ENCODE assay signal across 23 cellular contexts in genomic region chr17:11372692-11373091, GRCh38.
"Had no signal": no experiment of that assay in that cellular context is flagged by ENCODE, and none has a peak within 500 bp of the region (broad histone marks: within the 10 kb centered on the region; RNA-seq: fewer than 3 reads in every experiment).

No MANE protein-coding gene starts in this region.

- H3K36me3 ChIP-seq: colonic mucosa, heart left ventricle, left ventricle myocardium inferior, lower lobe of right lung, prostate gland, right lobe of liver, suprapubic skin, thyroid gland, upper lobe of left lung, uterus had no signal

- H3K27ac Mint-ChIP-seq: naive B cell; nephron; stimulated activated effector memory CD8-positive, alpha-beta T cell treated with anti-CD3 and anti-CD28 coated beads, Interleukin-12 subunit alpha, Interleukin-12 subunit beta, amount 100 ng/mL, for 72 hours had no signal

- H3K27me3 ChIP-seq: colonic mucosa, right lobe of liver, suprapubic skin, thyroid gland, upper lobe of left lung, uterus had no signal

- H3K27me3 Mint-ChIP-seq: naive B cell had no signal

- ATAC-seq: heart left ventricle; lower lobe of right lung; right lobe of liver; stimulated activated effector memory CD8-positive, alpha-beta T cell treated with anti-CD3 and anti-CD28 coated beads, Interleukin-12 subunit alpha, Interleukin-12 subunit beta, amount 100 ng/mL, for 72 hours; stimulated activated naive CD8-positive, alpha-beta T cell treated with anti-CD3 and anti-CD28 coated beads, Interleukin-15, Interleukin-2, amounts not matched to agents 100 U/mL and 50 U/mL, for 24 hours had no signal

- H3K4me3 ChIP-seq: colonic mucosa, heart left ventricle, left ventricle myocardium inferior, lower lobe of right lung, prostate gland, right lobe of liver, suprapubic skin, thyroid gland, upper lobe of left lung, uterus had no signal

- H2AFZ ChIP-seq: parathyroid adenoma had no signal

- H3K4me3 Mint-ChIP-seq: naive B cell; nephron; stimulated activated effector memory CD8-positive, alpha-beta T cell treated with anti-CD3 and anti-CD28 coated beads, Interleukin-12 subunit alpha, Interleukin-12 subunit beta, amount 100 ng/mL, for 72 hours had no signal

- DNase-seq: colonic mucosa; dermis blood vessel endothelial cell; erythroblast; foreskin melanocyte; heart left ventricle; islet precursor cell; left ventricle myocardium inferior; lower lobe of right lung; mesenchymal stem cell; midbrain; naive B cell; right lobe of liver; stimulated activated CD4-positive, alpha-beta T cell treated with anti-CD3 and anti-CD28 coated beads, Interleukin-4, amount 100 ng/mL, for 1 hour; stimulated activated CD8-positive, alpha-beta memory T cell treated with anti-CD3 and anti-CD28 coated beads, Interleukin-4, amount 100 ng/mL, for 48 hours; stimulated activated naive CD8-positive, alpha-beta T cell treated with anti-CD3 and anti-CD28 coated beads, Interleukin-15, Interleukin-2, amounts not matched to agents 100 U/mL and 50 U/mL, for 24 hours; thyroid gland; upper lobe of left lung; uterus had no signal

- H3K9me3 Mint-ChIP-seq: nephron had no signal

- H3K9me3 ChIP-seq: colonic mucosa, lower lobe of right lung, prostate gland, right lobe of liver, suprapubic skin, thyroid gland, upper lobe of left lung, uterus had no signal

- H3K27ac ChIP-seq: colonic mucosa, heart left ventricle, left ventricle myocardium inferior, lower lobe of right lung, parathyroid adenoma, prostate gland, right lobe of liver, suprapubic skin, thyroid gland, upper lobe of left lung, uterus had no signal

- H3K4me1 Mint-ChIP-seq: naive B cell; stimulated activated effector memory CD8-positive, alpha-beta T cell treated with anti-CD3 and anti-CD28 coated beads, Interleukin-12 subunit alpha, Interleukin-12 subunit beta, amount 100 ng/mL, for 72 hours had no signal

- H3K36me3 Mint-ChIP-seq: naive B cell; stimulated activated effector memory CD8-positive, alpha-beta T cell treated with anti-CD3 and anti-CD28 coated beads, Interleukin-12 subunit alpha, Interleukin-12 subunit beta, amount 100 ng/mL, for 72 hours had no signal

- H3K4me1 ChIP-seq: colonic mucosa, heart left ventricle, left ventricle myocardium inferior, lower lobe of right lung, parathyroid adenoma, prostate gland, right lobe of liver, suprapubic skin, thyroid gland, upper lobe of left lung, uterus had no signal

- H3K79me2 ChIP-seq: parathyroid adenoma had no signal
